In genomic region chr6:81999826-82000225, GRCh38 we compare ENCODE assay signal across 28 cellular contexts.
DNase-seq lines count a peak whose midpoint lies in the region; ATAC-seq and TF ChIP-seq lines count a peak whose summit lies in the region.
"Had no signal": no experiment of that assay in that cellular context is flagged by ENCODE, and none has a peak within 500 bp of the region (broad histone marks: within the 10 kb centered on the region; RNA-seq: fewer than 3 reads in every experiment).

No MANE protein-coding gene starts in this region.

- no peak overlapping the region for H3K4me3 Mint-ChIP-seq in HFFc6
- H3K4me3 Mint-ChIP-seq: B cell; CD8-positive, alpha-beta T cell; IgD-negative memory B cell had no signal

- H3K4me1 Mint-ChIP-seq in HFFc6 (ENCODE audit: low read depth) = peaks cover 79% of the 10 kb centered on the region
- H3K4me1 Mint-ChIP-seq: B cell, IgD-negative memory B cell had no signal

- no peak overlapping the region for H3K4me2 ChIP-seq in smooth muscle cell
- H3K4me2 ChIP-seq: A549, KMS-11 had no signal

- H3K27me3 ChIP-seq in smooth muscle cell (ENCODE audit: low read depth) = no peaks in the 10 kb centered on the region
- H3K27me3 ChIP-seq: SJSA1 had no signal

- DNase-seq in HFFc6 (no peak), RPMI7951 (ENCODE audit: low read depth) (peak; percentile 28), epithelial cell of prostate (ENCODE audit: low read depth, low spot score) (no peak), smooth muscle cell (lab: John Stamatoyannopoulos, UW; ENCODE audit: unreplicated experiment) (no peak), NCI-H2227 treated with DMSO at 0.1 percent for 48 hours (lab: John Stamatoyannopoulos, UW) (no peak), D341Med (ENCODE audit: low spot score) (no peak)
- DNase-seq: Caco-2; CD8-positive, alpha-beta T cell; DMS 273 treated with DMSO at 0.1 percent for 48 hours; DMS79; GF-D8; H7; NCI-H1092 treated with DMSO at 0.1 percent for 48 hours; NCI-H1436; NCI-H187; NCI-H2081 treated with DMSO at 0.1 percent for 48 hours; NCI-H2171 treated with DMSO at 0.1 percent for 48 hours; NCI-H446; NCI-H524 treated with DMSO at 0.1 percent for 48 hours; NCI-H774; Right ventricle myocardium superior had no signal

- no peaks in the 10 kb centered on the region for H3K9me3 ChIP-seq in smooth muscle cell (replicated peaks; ENCODE audit: low read depth)
- H3K9me3 ChIP-seq: A549, Caco-2, SJSA1 had no signal

- H2AFZ ChIP-seq in smooth muscle cell (ENCODE audit: low read depth) = no peak overlapping the region

- H3K36me3 Mint-ChIP-seq in HFFc6 (ENCODE audit: low read depth) = peaks cover 4% of the 10 kb centered on the region; the same call in 1 of the 2 replicates
- H3K36me3 Mint-ChIP-seq: CD8-positive, alpha-beta T cell; IgD-negative memory B cell had no signal

- H3K27me3 Mint-ChIP-seq in HFFc6 (ENCODE audit: insufficient read depth) = no peaks in the 10 kb centered on the region
- H3K27me3 Mint-ChIP-seq: B cell had no signal

- peak overlapping the region; percentile 32 for H3K9ac ChIP-seq in smooth muscle cell (ENCODE audit: low read depth)
- H3K9ac ChIP-seq: KMS-11 had no signal

- no peaks in the 10 kb centered on the region for H3K9me3 Mint-ChIP-seq in HFFc6
- H3K9me3 Mint-ChIP-seq: CD8-positive, alpha-beta T cell had no signal

- no peaks in the 10 kb centered on the region for H3K79me2 ChIP-seq in smooth muscle cell (ENCODE audit: low read depth)

- peaks cover 30% of the 10 kb centered on the region for H3F3A ChIP-seq in smooth muscle cell (ENCODE audit: low read depth)

- peak overlapping the region; percentile 96 for H3K27ac ChIP-seq in epithelial cell of prostate
- peak overlapping the region; percentile 100 for H3K27ac ChIP-seq in smooth muscle cell (ENCODE audit: low read depth)
- H3K27ac ChIP-seq: A549, C4-2B, KMS-11, SJSA1 had no signal

- TF ChIP-seq CTCF in HFFc6 (IDR thresholded peaks at IDR 0.05) (no peak), smooth muscle cell (IDR thresholded peaks at IDR 0.05; ENCODE audit: borderline replicate concordance, insufficient read depth, poor library complexity, severe bottlenecking) (no peak)

- H3K27ac Mint-ChIP-seq in HFFc6 = 0 out of 2 replicates have a peak overlapping the region, but pooled peaks have one; percentile 8
- H3K27ac Mint-ChIP-seq: B cell; CD8-positive, alpha-beta T cell; IgD-negative memory B cell had no signal

- H3K4me1 ChIP-seq in smooth muscle cell (ENCODE audit: low read depth) = peaks cover 26% of the 10 kb centered on the region
- H3K4me1 ChIP-seq: Caco-2 had no signal

- WGBS in smooth muscle cell (ENCODE audit: low lambda C conversion rate) = 88% methylated on average over 1 of the region's 1 CpG

- H3K4me3 ChIP-seq in smooth muscle cell = no peak overlapping the region
- H3K4me3 ChIP-seq: A549, SJSA1 had no signal

- no peak for ATAC-seq in GM21423 (IDR thresholded peaks at IDR 0.05; ENCODE audit: unreplicated experiment)
- ATAC-seq: A549; CD8-positive, alpha-beta T cell had no signal

- H4K20me1 ChIP-seq in smooth muscle cell (ENCODE audit: low read depth) = no peaks in the 10 kb centered on the region

- no peaks in the 10 kb centered on the region for H3K36me3 ChIP-seq in smooth muscle cell (ENCODE audit: low read depth)
- H3K36me3 ChIP-seq: SJSA1 had no signal
